1 cellular context compared by ENCODE assay signal in the genomic region with DNA sequence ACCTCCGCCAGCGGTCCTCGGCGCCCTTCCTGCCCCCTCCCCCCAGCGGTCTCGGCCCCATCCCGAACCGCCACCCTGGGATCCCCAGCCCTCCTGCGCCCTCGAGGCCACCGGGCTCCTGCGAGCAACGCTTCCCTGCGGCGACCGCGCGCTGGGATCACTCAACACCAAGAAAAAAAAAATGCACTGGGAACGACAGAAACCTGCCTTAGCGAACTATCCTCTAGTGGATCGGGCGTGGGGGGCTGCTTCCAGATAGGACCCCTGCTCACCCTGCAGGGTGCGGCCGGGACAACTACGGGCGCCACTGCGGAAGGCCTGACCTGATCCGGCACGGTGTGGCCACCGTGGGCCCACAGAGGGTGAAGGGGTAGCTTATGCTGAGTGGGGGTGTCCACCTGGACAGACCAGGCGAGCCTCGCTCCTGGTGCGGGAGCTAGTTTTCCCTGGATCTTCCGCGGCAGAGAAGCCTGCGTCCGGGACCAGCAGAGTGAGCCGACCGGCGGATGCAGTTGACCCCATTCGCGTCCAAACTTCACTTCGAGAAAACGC.
TF ChIP-seq lines count a peak whose summit lies in the region.

No MANE protein-coding gene starts in this region.

TF ChIP-seq in HepG2, 621 proteins besides CTCF, POLR2A, EP300 and RAD21:
- TF ChIP-seq YEATS4 (CRISPR knock-in tag; IDR thresholded peaks at IDR 0.05; ENCODE audit: borderline replicate concordance), result peak; percentile 5; the same call in 1 of the 2 replicates
- TF ChIP-seq, protein P1, sequence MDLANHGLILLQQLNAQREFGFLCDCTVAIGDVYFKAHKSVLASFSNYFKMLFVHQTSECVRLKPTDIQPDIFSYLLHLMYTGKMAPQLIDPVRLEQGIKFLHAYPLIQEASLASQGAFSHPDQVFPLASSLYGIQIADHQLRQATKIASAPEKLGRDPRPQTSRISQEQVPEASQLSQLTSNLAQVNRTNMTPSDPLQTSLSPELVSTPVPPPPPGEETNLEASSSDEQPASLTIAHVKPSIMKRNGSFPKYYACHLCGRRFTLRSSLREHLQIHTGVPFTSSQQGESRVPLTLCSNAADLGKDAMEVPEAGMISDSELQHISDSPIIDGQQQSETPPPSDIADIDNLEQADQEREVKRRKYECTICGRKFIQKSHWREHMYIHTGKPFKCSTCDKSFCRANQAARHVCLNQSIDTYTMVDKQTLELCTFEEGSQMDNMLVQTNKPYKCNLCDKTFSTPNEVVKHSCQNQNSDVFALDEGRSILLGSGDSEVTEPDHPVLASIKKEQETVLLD (CRISPR knock-in tag; IDR thresholded peaks at IDR 0.05; ENCODE audit: low read depth), result 0 out of 2 replicates have a peak, but pooled peaks have one; percentile 7
- TF ChIP-seq, protein P2, sequence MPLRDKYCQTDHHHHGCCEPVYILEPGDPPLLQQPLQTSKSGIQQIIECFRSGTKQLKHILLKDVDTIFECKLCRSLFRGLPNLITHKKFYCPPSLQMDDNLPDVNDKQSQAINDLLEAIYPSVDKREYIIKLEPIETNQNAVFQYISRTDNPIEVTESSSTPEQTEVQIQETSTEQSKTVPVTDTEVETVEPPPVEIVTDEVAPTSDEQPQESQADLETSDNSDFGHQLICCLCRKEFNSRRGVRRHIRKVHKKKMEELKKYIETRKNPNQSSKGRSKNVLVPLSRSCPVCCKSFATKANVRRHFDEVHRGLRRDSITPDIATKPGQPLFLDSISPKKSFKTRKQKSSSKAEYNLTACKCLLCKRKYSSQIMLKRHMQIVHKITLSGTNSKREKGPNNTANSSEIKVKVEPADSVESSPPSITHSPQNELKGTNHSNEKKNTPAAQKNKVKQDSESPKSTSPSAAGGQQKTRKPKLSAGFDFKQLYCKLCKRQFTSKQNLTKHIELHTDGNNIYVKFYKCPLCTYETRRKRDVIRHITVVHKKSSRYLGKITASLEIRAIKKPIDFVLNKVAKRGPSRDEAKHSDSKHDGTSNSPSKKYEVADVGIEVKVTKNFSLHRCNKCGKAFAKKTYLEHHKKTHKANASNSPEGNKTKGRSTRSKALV (CRISPR knock-in tag; IDR thresholded peaks at IDR 0.05), result peak; percentile 75; the same call in 1 of the 2 replicates
- peak; percentile 37; the same call in 1 of the 2 replicates for TF ChIP-seq ZBTB7A (CRISPR knock-in tag; IDR thresholded peaks at IDR 0.05)
- TF ChIP-seq HNRNPLL (IDR thresholded peaks at IDR 0.05; ENCODE audit: low read depth, low read length, poor library complexity, severe bottlenecking), result no peak
- no peak for TF ChIP-seq ZNF839 (CRISPR knock-in tag; IDR thresholded peaks at IDR 0.05; ENCODE audit: borderline replicate concordance)
- no peak for TF ChIP-seq KMT2A (CRISPR knock-in tag; IDR thresholded peaks at IDR 0.05)
- TF ChIP-seq ZNF672 (CRISPR knock-in tag; IDR thresholded peaks at IDR 0.05), result 0 out of 2 replicates have a peak, but pooled peaks have one; percentile 19
- TF ChIP-seq NFYB (CRISPR knock-in tag; IDR thresholded peaks at IDR 0.05), result no peak
- TF ChIP-seq, protein P3, sequence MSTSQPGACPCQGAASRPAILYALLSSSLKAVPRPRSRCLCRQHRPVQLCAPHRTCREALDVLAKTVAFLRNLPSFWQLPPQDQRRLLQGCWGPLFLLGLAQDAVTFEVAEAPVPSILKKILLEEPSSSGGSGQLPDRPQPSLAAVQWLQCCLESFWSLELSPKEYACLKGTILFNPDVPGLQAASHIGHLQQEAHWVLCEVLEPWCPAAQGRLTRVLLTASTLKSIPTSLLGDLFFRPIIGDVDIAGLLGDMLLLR (CRISPR knock-in tag; IDR thresholded peaks at IDR 0.05), result 0 out of 2 replicates have a peak, but pooled peaks have one; percentile 8
- TF ChIP-seq, protein P4, sequence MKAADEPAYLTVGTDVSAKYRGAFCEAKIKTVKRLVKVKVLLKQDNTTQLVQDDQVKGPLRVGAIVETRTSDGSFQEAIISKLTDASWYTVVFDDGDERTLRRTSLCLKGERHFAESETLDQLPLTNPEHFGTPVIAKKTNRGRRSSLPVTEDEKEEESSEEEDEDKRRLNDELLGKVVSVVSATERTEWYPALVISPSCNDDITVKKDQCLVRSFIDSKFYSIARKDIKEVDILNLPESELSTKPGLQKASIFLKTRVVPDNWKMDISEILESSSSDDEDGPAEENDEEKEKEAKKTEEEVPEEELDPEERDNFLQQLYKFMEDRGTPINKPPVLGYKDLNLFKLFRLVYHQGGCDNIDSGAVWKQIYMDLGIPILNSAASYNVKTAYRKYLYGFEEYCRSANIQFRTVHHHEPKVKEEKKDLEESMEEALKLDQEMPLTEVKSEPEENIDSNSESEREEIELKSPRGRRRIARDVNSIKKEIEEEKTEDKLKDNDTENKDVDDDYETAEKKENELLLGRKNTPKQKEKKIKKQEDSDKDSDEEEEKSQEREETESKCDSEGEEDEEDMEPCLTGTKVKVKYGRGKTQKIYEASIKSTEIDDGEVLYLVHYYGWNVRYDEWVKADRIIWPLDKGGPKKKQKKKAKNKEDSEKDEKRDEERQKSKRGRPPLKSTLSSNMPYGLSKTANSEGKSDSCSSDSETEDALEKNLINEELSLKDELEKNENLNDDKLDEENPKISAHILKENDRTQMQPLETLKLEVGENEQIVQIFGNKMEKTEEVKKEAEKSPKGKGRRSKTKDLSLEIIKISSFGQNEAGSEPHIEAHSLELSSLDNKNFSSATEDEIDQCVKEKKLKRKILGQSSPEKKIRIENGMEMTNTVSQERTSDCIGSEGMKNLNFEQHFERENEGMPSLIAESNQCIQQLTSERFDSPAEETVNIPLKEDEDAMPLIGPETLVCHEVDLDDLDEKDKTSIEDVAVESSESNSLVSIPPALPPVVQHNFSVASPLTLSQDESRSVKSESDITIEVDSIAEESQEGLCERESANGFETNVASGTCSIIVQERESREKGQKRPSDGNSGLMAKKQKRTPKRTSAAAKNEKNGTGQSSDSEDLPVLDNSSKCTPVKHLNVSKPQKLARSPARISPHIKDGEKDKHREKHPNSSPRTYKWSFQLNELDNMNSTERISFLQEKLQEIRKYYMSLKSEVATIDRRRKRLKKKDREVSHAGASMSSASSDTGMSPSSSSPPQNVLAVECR (CRISPR knock-in tag; IDR thresholded peaks at IDR 0.05; ENCODE audit: borderline replicate concordance), result no peak
- 0 out of 2 replicates have a peak, but pooled peaks have one; percentile 41 for TF ChIP-seq NFKB2 (CRISPR knock-in tag; IDR thresholded peaks at IDR 0.05; ENCODE audit: borderline replicate concordance)
- TF ChIP-seq ZNF678 (CRISPR knock-in tag; IDR thresholded peaks at IDR 0.05), result peak; percentile 20; the same call in 1 of the 2 replicates
- TF ChIP-seq NR2C2 (CRISPR knock-in tag; IDR thresholded peaks at IDR 0.05; ENCODE audit: borderline replicate concordance), result peak; percentile 13; the same call in 1 of the 2 replicates
- TF ChIP-seq, protein P5, sequence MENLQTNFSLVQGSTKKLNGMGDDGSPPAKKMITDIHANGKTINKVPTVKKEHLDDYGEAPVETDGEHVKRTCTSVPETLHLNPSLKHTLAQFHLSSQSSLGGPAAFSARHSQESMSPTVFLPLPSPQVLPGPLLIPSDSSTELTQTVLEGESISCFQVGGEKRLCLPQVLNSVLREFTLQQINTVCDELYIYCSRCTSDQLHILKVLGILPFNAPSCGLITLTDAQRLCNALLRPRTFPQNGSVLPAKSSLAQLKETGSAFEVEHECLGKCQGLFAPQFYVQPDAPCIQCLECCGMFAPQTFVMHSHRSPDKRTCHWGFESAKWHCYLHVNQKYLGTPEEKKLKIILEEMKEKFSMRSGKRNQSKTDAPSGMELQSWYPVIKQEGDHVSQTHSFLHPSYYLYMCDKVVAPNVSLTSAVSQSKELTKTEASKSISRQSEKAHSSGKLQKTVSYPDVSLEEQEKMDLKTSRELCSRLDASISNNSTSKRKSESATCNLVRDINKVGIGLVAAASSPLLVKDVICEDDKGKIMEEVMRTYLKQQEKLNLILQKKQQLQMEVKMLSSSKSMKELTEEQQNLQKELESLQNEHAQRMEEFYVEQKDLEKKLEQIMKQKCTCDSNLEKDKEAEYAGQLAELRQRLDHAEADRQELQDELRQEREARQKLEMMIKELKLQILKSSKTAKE (CRISPR knock-in tag; IDR thresholded peaks at IDR 0.05; ENCODE audit: borderline replicate concordance), result 0 out of 2 replicates have a peak, but pooled peaks have one; percentile 27
- TF ChIP-seq REL (CRISPR knock-in tag; conservative IDR thresholded peaks at IDR 0.05), result 0 out of 2 replicates have a peak, but pooled peaks have one; percentile 21
- no peak for TF ChIP-seq ZNF644 (CRISPR knock-in tag; IDR thresholded peaks at IDR 0.05; ENCODE audit: low read depth)
